Comparison of ENCODE assay signal across 1 cellular context in genomic region chr11:69378303-69379141, GRCh38.
TF ChIP-seq lines count a peak whose summit lies in the region.

No MANE protein-coding gene starts in this region.

TF ChIP-seq in IMR-90, 13 proteins besides CTCF, POLR2A, EP300 and RAD21 (continued from another document):
- TF ChIP-seq ELK1 (IDR thresholded peaks at IDR 0.05; ENCODE audit: borderline replicate concordance, low read depth, low read length), result no peak
